Comparison of ENCODE assay signal across 15 cellular contexts in genomic region chrX:39822133-39822748, GRCh38.
DNase-seq lines count a peak whose midpoint lies in the region; ATAC-seq, FAIRE-seq and TF ChIP-seq lines count a peak whose summit lies in the region.
"Had no signal": no experiment of that assay in that cellular context is flagged by ENCODE, and none has a peak within 500 bp of the region (broad histone marks: within the 10 kb centered on the region; RNA-seq: fewer than 3 reads in every experiment).

No MANE protein-coding gene starts in this region.

- no peaks in the 10 kb centered on the region for H3K27me3 ChIP-seq in brain microvascular endothelial cell (replicated peaks)

- CTCF ChIA-PET in A549 (lab: Yijun Ruan, JAX) (interaction anchor here (1.0 kb wide), 1 partner anchor 8 kb away, joined by 4 read pairs; no protein-coding TSS in a partner anchor), HEK293T (lab: Yijun Ruan, JAX) (no interaction called here)

- TF ChIP-seq EP300 in A549 (IDR thresholded peaks at IDR 0.05): no peak

- peaks cover 16% of the 10 kb centered on the region for H3K4me1 ChIP-seq in A549

- peaks cover 47% of the 10 kb centered on the region for H3K4me1 Mint-ChIP-seq in brain
- H3K4me1 Mint-ChIP-seq in naive B cell: peaks cover 9 to 22% (median 12%) of the 10 kb centered on the region in 3 donors

- H3K4me2 ChIP-seq in A549: no peak overlapping the region

- TF ChIP-seq CTCF in A549 (IDR thresholded peaks at IDR 0.05) (no peak), brain (conservative IDR thresholded peaks at IDR 0.05) (no peak), brain microvascular endothelial cell (IDR thresholded peaks at IDR 0.05; ENCODE audit: low read depth, low read length, missing control alignments) (no peak)

- no peak for TF ChIP-seq RAD21 in A549 (conservative IDR thresholded peaks at IDR 0.05 in 1 of 2, IDR thresholded peaks at IDR 0.05 in 1 of 2)

- H3K9me3 ChIP-seq in A549: no peaks in the 10 kb centered on the region

- POLR2A ChIA-PET in A549 (lab: Yijun Ruan, JAX): no interaction called here
- POLR2A ChIA-PET in HEK293T (lab: Yijun Ruan, JAX): interaction anchor here (1.4 kb wide), 1 partner anchor 9 kb away, joined by 3 read pairs; no protein-coding TSS in a partner anchor

- H3K4me3 Mint-ChIP-seq in brain: peak overlapping the region; percentile 27 to 72 (median 57)
- peak overlapping the region in 5 of 8 donors; percentile 38 to 77 (median 49) for H3K4me3 Mint-ChIP-seq in naive B cell

- H3K4me3 ChIP-seq in A549: no peak overlapping the region
- no peak overlapping the region for H3K4me3 ChIP-seq in brain microvascular endothelial cell (ENCODE audit: low read depth, low read length)

- peak overlapping the region in 2 of 5 experiments; percentile 38 to 83 for H3K27ac Mint-ChIP-seq in brain
- no peak overlapping the region for H3K27ac Mint-ChIP-seq in naive B cell

- ATAC-seq in A549 (no peak), naive B cell (ENCODE audit: low read depth in 2 of 2) (no peak), GM21529 (IDR thresholded peaks at IDR 0.05; ENCODE audit: unreplicated experiment) (no peak), GM19328 (IDR thresholded peaks at IDR 0.05; ENCODE audit: unreplicated experiment) (no peak)
- ATAC-seq: Right ventricle myocardium inferior had no signal

- FAIRE-seq in A549 (lab: Jason Lieb, UNC): peak; percentile 67

- H3K36me3 Mint-ChIP-seq in brain (no peaks in the 10 kb centered on the region), naive B cell (peaks cover 4 to 8% of the 10 kb centered on the region in 2 donors)

- 94% methylated on average over 11 of the region's 15 CpGs for WGBS in A549 (ENCODE audit: missing lambda C conversion rate)

- H3K27ac ChIP-seq in A549 (no peak overlapping the region), brain microvascular endothelial cell (no peak overlapping the region)

- in situ Hi-C loops in brain microvascular endothelial cell (cut with HindIII; ENCODE audit: low pct_ligation_motif_present, low sequenced_read_pairs): loop anchor here (25.0 kb wide), 1 partner anchor 90 kb away; no protein-coding TSS in a partner anchor

- DNase-seq in A549 (ENCODE audit: low read depth in 1 of 2, low spot score in 1 of 2): no peak
- DNase-seq in ELF-1 (ENCODE audit: low read depth, low spot score): peak; percentile 91
- no peak for DNase-seq in naive B cell
- no peak for DNase-seq in HEK293T (ENCODE audit: extremely low spot score)
- DNase-seq in brain microvascular endothelial cell: no peak
- DNase-seq: activated CD4-positive, alpha-beta T cell treated with anti-CD3 and anti-CD28 coated beads for 48 hours; cortex of kidney; erythroblast; Karpas-422; NCI-H1417 treated with DMSO at 0.1 percent for 48 hours; NCI-H226 had no signal

- no peaks in the 10 kb centered on the region for H3K36me3 ChIP-seq in brain microvascular endothelial cell (replicated peaks)

- no peak for TF ChIP-seq POLR2A in A549 (IDR thresholded peaks at IDR 0.05; ENCODE audit: low read length)

- peaks cover 35% of the 10 kb centered on the region for H3K27me3 Mint-ChIP-seq in brain
- peaks cover 60 to 83% (median 75%) of the 10 kb centered on the region in 3 donors for H3K27me3 Mint-ChIP-seq in naive B cell

- H3K9me3 Mint-ChIP-seq in brain (peaks cover 0 to 14% (median 9%) of the 10 kb centered on the region in 5 experiments), naive B cell (peaks cover 0 to 8% (median 6%) of the 10 kb centered on the region in 7 donors)

TF ChIP-seq in A549, 52 proteins besides CTCF, POLR2A, EP300 and RAD21:
- TF ChIP-seq JUNB (IDR thresholded peaks at IDR 0.05): no peak
- TF ChIP-seq USF2 (IDR thresholded peaks at IDR 0.05): no peak
- no peak for TF ChIP-seq FOSB (CRISPR knock-in tag; IDR thresholded peaks at IDR 0.05)
- no peak for TF ChIP-seq ATOH8 (CRISPR knock-in tag; IDR thresholded peaks at IDR 0.05; ENCODE audit: low read depth)
- no peak for TF ChIP-seq POLR2AphosphoS2 (conservative IDR thresholded peaks at IDR 0.05; ENCODE audit: low read length)
- TF ChIP-seq RNF2 (IDR thresholded peaks at IDR 0.05; ENCODE audit: borderline replicate concordance, low read depth): no peak
- no peak for TF ChIP-seq CHD4 (IDR thresholded peaks at IDR 0.05; ENCODE audit: borderline replicate concordance)
- TF ChIP-seq TP53 (CRISPR knock-in tag; IDR thresholded peaks at IDR 0.05): no peak
- TF ChIP-seq ELK1 (IDR thresholded peaks at IDR 0.05; ENCODE audit: low read depth, low read length): no peak
- TF ChIP-seq CHD2 (IDR thresholded peaks at IDR 0.05; ENCODE audit: low read length, partially characterized antibody): no peak
- no peak for TF ChIP-seq JUN (IDR thresholded peaks at IDR 0.05)
- no peak for TF ChIP-seq FOXS1 (CRISPR knock-in tag; IDR thresholded peaks at IDR 0.05)
- no peak for TF ChIP-seq MYC (IDR thresholded peaks at IDR 0.05; ENCODE audit: borderline replicate concordance, low read length)
TF ChIP-seq in A549: peak in this region for 0.

TF ChIP-seq in HEK293T, 16 proteins besides CTCF, POLR2A, EP300 and RAD21:
- no peak for TF ChIP-seq CTBP1 (IDR thresholded peaks at IDR 0.05; ENCODE audit: borderline replicate concordance)
- TF ChIP-seq ARNT (IDR thresholded peaks at IDR 0.05): no peak
- TF ChIP-seq LEF1 (IDR thresholded peaks at IDR 0.05; ENCODE audit: borderline replicate concordance): no peak
- no peak for TF ChIP-seq FOXM1 (IDR thresholded peaks at IDR 0.05; ENCODE audit: borderline replicate concordance)
- TF ChIP-seq PKNOX1 (IDR thresholded peaks at IDR 0.05): no peak
- TF ChIP-seq HDGF (IDR thresholded peaks at IDR 0.05; ENCODE audit: borderline replicate concordance): no peak
- no peak for TF ChIP-seq ELF4 (IDR thresholded peaks at IDR 0.05)
- TF ChIP-seq FOXK2 (IDR thresholded peaks at IDR 0.05): no peak
- TF ChIP-seq TARDBP (IDR thresholded peaks at IDR 0.05): no peak
- TF ChIP-seq SUZ12 (IDR thresholded peaks at IDR 0.05): no peak
- TF ChIP-seq NFRKB (IDR thresholded peaks at IDR 0.05): no peak
- no peak for TF ChIP-seq L3MBTL2 (conservative IDR thresholded peaks at IDR 0.05)
- no peak for TF ChIP-seq BHLHE40 (IDR thresholded peaks at IDR 0.05; ENCODE audit: borderline replicate concordance)
- no peak for TF ChIP-seq FOXA1 (IDR thresholded peaks at IDR 0.05)
- no peak for TF ChIP-seq SP1 (IDR thresholded peaks at IDR 0.05)
- no peak for TF ChIP-seq ZNF384 (IDR thresholded peaks at IDR 0.05)
